8 cellular contexts compared by ENCODE assay signal in genomic region chr9:112332977-112333638, GRCh38. TPM values are rescaled to one million over a fixed set of nuclear protein-coding genes. Genes with fewer than 3 reads are reported as not detected.
DNase-seq lines count a peak whose midpoint lies in the region; ATAC-seq and TF ChIP-seq lines count a peak whose summit lies in the region.

A gene with protein sequence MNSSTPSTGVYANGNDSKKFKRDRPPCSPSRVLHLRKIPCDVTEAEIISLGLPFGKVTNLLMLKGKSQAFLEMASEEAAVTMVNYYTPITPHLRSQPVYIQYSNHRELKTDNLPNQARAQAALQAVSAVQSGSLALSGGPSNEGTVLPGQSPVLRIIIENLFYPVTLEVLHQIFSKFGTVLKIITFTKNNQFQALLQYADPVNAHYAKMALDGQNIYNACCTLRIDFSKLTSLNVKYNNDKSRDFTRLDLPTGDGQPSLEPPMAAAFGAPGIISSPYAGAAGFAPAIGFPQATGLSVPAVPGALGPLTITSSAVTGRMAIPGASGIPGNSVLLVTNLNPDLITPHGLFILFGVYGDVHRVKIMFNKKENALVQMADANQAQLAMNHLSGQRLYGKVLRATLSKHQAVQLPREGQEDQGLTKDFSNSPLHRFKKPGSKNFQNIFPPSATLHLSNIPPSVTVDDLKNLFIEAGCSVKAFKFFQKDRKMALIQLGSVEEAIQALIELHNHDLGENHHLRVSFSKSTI (minus strand): TSS chr9:112333619. CDS start chr9:112297865, 35,754 bp downstream.

- H3K79me2 ChIP-seq in OCI-LY1 (ENCODE audit: insufficient read depth, low read length), result peaks cover 46% of the 10 kb centered on the region

- H3K4me1 Mint-ChIP-seq in CD4-positive, alpha-beta memory T cell, result peaks cover 30 to 52% (median 36%) of the 10 kb centered on the region in 4 donors
- H3K4me1 Mint-ChIP-seq in naive thymus-derived CD8-positive, alpha-beta T cell, result peaks cover 18 to 50% (median 43%) of the 10 kb centered on the region in 4 donors

- H3K4me2 ChIP-seq in OCI-LY1 (ENCODE audit: low read length), result peak within 1 kb of the TSS; percentile 95

- no peaks in the 10 kb centered on the region for H3K9me3 ChIP-seq in CD4-positive, alpha-beta memory T cell (ENCODE audit: control insufficient read depth in 1 of 2, low read length in 2 of 2)
- no peaks in the 10 kb centered on the region for H3K9me3 ChIP-seq in OCI-LY1 (ENCODE audit: low read length)
- no peaks in the 10 kb centered on the region for H3K9me3 ChIP-seq in esophagus squamous epithelium

- CTCF ChIA-PET in CD4-positive, alpha-beta memory T cell (lab: Charles Lee; ENCODE audit: partially characterized antibody), result interaction anchor here (1.0 to 3.2 kb wide), 6 partner anchors 16 to 238 kb away, joined by 3 to 18 read pairs (median 6); no protein-coding TSS in a partner anchor

- H3K4me1 ChIP-seq in CD4-positive, alpha-beta memory T cell (ENCODE audit: insufficient read depth, low read length), result peaks cover 48% of the 10 kb centered on the region
- H3K4me1 ChIP-seq in OCI-LY1 (ENCODE audit: insufficient read depth, low read length, severe bottlenecking), result peaks cover 35% of the 10 kb centered on the region
- H3K4me1 ChIP-seq in esophagus squamous epithelium, result peaks cover 0 to 50% (median 11%) of the 10 kb centered on the region in 3 donors

- WGBS in esophagus squamous epithelium, 2 donors, result 0% methylated on average over 4 to 10 of the region's 90 CpGs

- ATAC-seq in GM19372 (IDR thresholded peaks at IDR 0.05; ENCODE audit: low read depth, unreplicated experiment), result peak; percentile 52
- ATAC-seq in HG03521 (IDR thresholded peaks at IDR 0.05; ENCODE audit: unreplicated experiment), result peak; percentile 59
- peak; percentile 64 to 66 for ATAC-seq in naive thymus-derived CD8-positive, alpha-beta T cell

- H3K36me3 ChIP-seq in CD4-positive, alpha-beta memory T cell (ENCODE audit: insufficient read depth, low read length), result no peaks in the 10 kb centered on the region
- peaks cover 5% of the 10 kb centered on the region; the same call in 1 of the 2 replicates for H3K36me3 ChIP-seq in OCI-LY1 (ENCODE audit: insufficient read depth, low read length)
- no peaks in the 10 kb centered on the region for H3K36me3 ChIP-seq in esophagus squamous epithelium

- H3K9ac ChIP-seq in OCI-LY1 (ENCODE audit: low read length), result peak within 1 kb of the TSS; percentile 91

- H3K9me2 ChIP-seq in OCI-LY1 (ENCODE audit: low read depth, low read length), result no peaks in the 10 kb centered on the region

- peaks cover 0 to 16% of the 10 kb centered on the region in 2 donors for H3K36me3 Mint-ChIP-seq in CD4-positive, alpha-beta memory T cell
- H3K36me3 Mint-ChIP-seq in naive thymus-derived CD8-positive, alpha-beta T cell, result peaks cover 0 to 2% (median 0%) of the 10 kb centered on the region in 3 donors

- H4K20me1 ChIP-seq in OCI-LY1 (ENCODE audit: insufficient read depth, low read length), result no peaks in the 10 kb centered on the region

- TF ChIP-seq CTCF in OCI-LY1 (IDR thresholded peaks at IDR 0.05; ENCODE audit: low read length), result no peak
- TF ChIP-seq CTCF in esophagus squamous epithelium (IDR thresholded peaks at IDR 0.05), result peak in 1 of 6 experiments; percentile 9

- peak in 3 of 4 donors; percentile 41 to 90 (median 90) for TF ChIP-seq POLR2A in esophagus squamous epithelium (IDR thresholded peaks at IDR 0.05)

- H3K27me3 ChIP-seq in CD4-positive, alpha-beta memory T cell (ENCODE audit: insufficient read depth, low read length), result no peaks in the 10 kb centered on the region
- H3K27me3 ChIP-seq in OCI-LY1 (ENCODE audit: insufficient read depth, low read length) (no peaks in the 10 kb centered on the region), esophagus squamous epithelium (no peaks in the 10 kb centered on the region)

- POLR2A ChIA-PET in CD4-positive, alpha-beta memory T cell (lab: Charles Lee; ENCODE audit: partially characterized antibody), result interaction anchor here (0.6 to 3.2 kb wide), 31 partner anchors 10 to 441 kb away, joined by 3 to 45 read pairs (median 5); partner anchors contain the start of genes HSDL2, INIP, KIAA1958 and SNX30
- POLR2A ChIA-PET in naive thymus-derived CD8-positive, alpha-beta T cell (lab: Charles Lee), result interaction anchor here (0.7 to 2.7 kb wide), 15 partner anchors 10 to 1077 kb away, joined by 3 to 23 read pairs (median 3); partner anchors contain the start of genes DNAJC25, ECPAS, FKBP15 and HSDL2

- no peaks in the 10 kb centered on the region for H3K27me3 Mint-ChIP-seq in CD4-positive, alpha-beta memory T cell
- H3K27me3 Mint-ChIP-seq in naive thymus-derived CD8-positive, alpha-beta T cell, result no peaks in the 10 kb centered on the region

- H3F3A ChIP-seq in OCI-LY1 (ENCODE audit: insufficient read depth, low read length), result 0 out of 2 replicates have a peak, but pooled peaks cover 6% of the 10 kb centered on the region

- peak within 1 kb of the TSS; percentile 92 for H3K27ac ChIP-seq in CD4-positive, alpha-beta memory T cell (ENCODE audit: low read depth, low read length)
- H3K27ac ChIP-seq in OCI-LY1 (ENCODE audit: low read depth, low read length, poor library complexity, severe bottlenecking), result peak within 1 kb of the TSS; percentile 85
- peak within 1 kb of the TSS; percentile 98 to 100 (median 99) for H3K27ac ChIP-seq in esophagus squamous epithelium

- peak within 1 kb of the TSS; percentile 91 to 97 (median 96) for H3K4me3 Mint-ChIP-seq in CD4-positive, alpha-beta memory T cell
- peak within 1 kb of the TSS; percentile 77 to 99 (median 96) for H3K4me3 Mint-ChIP-seq in naive thymus-derived CD8-positive, alpha-beta T cell

- intact Hi-C loops in CD4-positive, alpha-beta memory T cell (cut with micrococcal nuclease), result loop anchor here (1.0 to 5.0 kb wide), 15 partner anchors 11 to 850 kb away; partner anchors contain the start of genes DNAJC25, INIP, KIAA1958 and SNX30
- intact Hi-C loops in esophagus squamous epithelium (cut with DNase I), result no loop called here

- H2AFZ ChIP-seq in OCI-LY1 (ENCODE audit: low read length), result peak within 1 kb of the TSS; percentile 51

- H3K27ac Mint-ChIP-seq in CD4-positive, alpha-beta memory T cell, result peak within 1 kb of the TSS; percentile 91 to 98 (median 94)
- peak within 1 kb of the TSS; percentile 83 to 98 (median 96) for H3K27ac Mint-ChIP-seq in naive thymus-derived CD8-positive, alpha-beta T cell

- peak within 1 kb of the TSS; percentile 81 to 83 for H3K4me3 ChIP-seq in CD4-positive, alpha-beta memory T cell (ENCODE audit: low read length in 2 of 2)
- H3K4me3 ChIP-seq in OCI-LY1 (ENCODE audit: low read depth, low read length, poor library complexity, severe bottlenecking) (peak within 1 kb of the TSS; percentile 85), esophagus squamous epithelium (peak within 1 kb of the TSS; percentile 78 to 100 (median 88))

- peak; percentile 74 to 81 (median 79) for DNase-seq in CD4-positive, alpha-beta memory T cell
- DNase-seq in activated T-helper 1 cell treated with Interleukin-2 at 50 U/mL for 16 hours (ENCODE audit: low read depth) (peak; percentile 72), esophagus squamous epithelium (lab: John Stamatoyannopoulos, UW) (peak; percentile 19)
- DNase-seq in naive thymus-derived CD8-positive, alpha-beta T cell, result peak; percentile 61 to 86 (median 76)
- peak; percentile 49 to 84 (median 73) for DNase-seq in stimulated activated naive CD4-positive, alpha-beta T cell (lab: John Stamatoyannopoulos, UW)

- H3K9me3 Mint-ChIP-seq in CD4-positive, alpha-beta memory T cell, result peaks cover 0 to 4% (median 0%) of the 10 kb centered on the region in 8 donors
- H3K9me3 Mint-ChIP-seq in naive thymus-derived CD8-positive, alpha-beta T cell, result no peaks in the 10 kb centered on the region

RNA-seq across cellular contexts. Expression of the gene that starts here (rescaled TPM):
- 100 to 1,000 TPM; 133 to 139 TPM for total RNA-seq in CD4-positive, alpha-beta memory T cell
- 10 to 100 TPM; 30.0 to 44.4 TPM for polyA plus RNA-seq in CD4-positive, alpha-beta memory T cell
- total RNA-seq in esophagus squamous epithelium, result 100 to 1,000 TPM in 2 of 4 donors, 10 to 100 TPM in 2; 71.9 to 113 (median 88.8) TPM
- total RNA-seq in naive thymus-derived CD8-positive, alpha-beta T cell, result 100 to 1,000 TPM; 120 to 123 TPM
- polyA plus RNA-seq in naive thymus-derived CD8-positive, alpha-beta T cell, result 10 to 100 TPM; 32.1 to 51.0 (median 35.9) TPM

Comparison
In these comparisons a context has a peak if more than half of its experiments do, and no peak if none do; other contexts are left out.
1. Peak in every context shown above with its lines: DNase-seq, ATAC-seq, H3K4me3 ChIP-seq and H3K27ac ChIP-seq.
2. DNase-seq: peak in every context shown above with its lines; median percentile 79 in CD4-positive, alpha-beta memory T cell; 76 in naive thymus-derived CD8-positive, alpha-beta T cell; 73 in stimulated activated naive CD4-positive, alpha-beta T cell; 72 in activated T-helper 1 cell treated with Interleukin-2 at 50 U/mL for 16 hours; 19 in esophagus squamous epithelium.